Comparison of ENCODE assay signal across 9 cellular contexts in the genomic region with DNA sequence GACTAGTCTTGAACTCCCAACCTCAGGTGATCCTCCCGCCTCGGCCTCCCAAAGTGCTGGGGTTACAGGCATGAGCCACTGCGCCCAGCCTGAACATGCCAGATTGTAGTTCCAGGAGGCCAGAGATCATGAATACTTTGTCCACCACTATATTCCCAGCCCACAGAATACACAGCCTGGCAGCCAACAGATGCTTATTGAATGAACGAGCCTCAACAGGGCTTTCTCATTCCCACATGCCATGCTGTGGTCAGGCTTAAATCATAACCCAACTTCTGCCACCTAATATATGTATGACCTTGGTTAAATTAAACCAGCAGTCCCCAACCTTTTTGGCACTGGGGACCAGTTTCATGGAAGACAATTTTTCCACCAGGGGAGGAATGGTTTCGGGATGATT.
"Had no signal": no experiment of that assay in that cellular context is flagged by ENCODE, and none has a peak within 500 bp of the region (broad histone marks: within the 10 kb centered on the region; RNA-seq: fewer than 3 reads in every experiment).

No MANE protein-coding gene starts in this region.

- H3K9me3 Mint-ChIP-seq: HFFc6, IgD-negative memory B cell had no signal

- H3K4me3 ChIP-seq: GM23248, HAP-1 had no signal

- H3K36me3 Mint-ChIP-seq: IgD-negative memory B cell had no signal

- H3K27ac Mint-ChIP-seq: HFFc6 had no signal

- H3K4me3 Mint-ChIP-seq: HFFc6 had no signal

- H3K9ac ChIP-seq: GM23248 had no signal

- ATAC-seq: HCT116, HepG2 had no signal

- H2AFZ ChIP-seq: GM23248 had no signal

- DNase-seq: GM23248, GOT3, H7, HFFc6 had no signal

- H3K9me3 ChIP-seq: HAP-1 had no signal

- H3K36me3 ChIP-seq: HAP-1 had no signal

- H3K27ac ChIP-seq: GM23248, HL-60 had no signal
